ENCODE assay signal across 7 cellular contexts in genomic region chr5:83721878-83722779, GRCh38. TPM values are rescaled to one million over a fixed set of nuclear protein-coding genes. Genes with fewer than 3 reads are reported as not detected.
A peak's percentile ranks its signal among the peaks of the same experiment; 100 is the strongest.
DNase-seq lines count a peak whose midpoint lies in the region; ATAC-seq and TF ChIP-seq lines count a peak whose summit lies in the region.

No MANE protein-coding gene starts in this region.

- H3K4me2 ChIP-seq in MM.1S (ENCODE audit: low read depth, low read length) (peak overlapping the region; percentile 72), OCI-LY7 (ENCODE audit: low read length) (no peak overlapping the region)

- H3K4me3 ChIP-seq in MM.1S (ENCODE audit: low read length) (peak overlapping the region; percentile 64), OCI-LY7 (ENCODE audit: low read depth, low read length, poor library complexity, severe bottlenecking) (no peak overlapping the region)

- peak; percentile 43 for ATAC-seq in GM21825 (IDR thresholded peaks at IDR 0.05; ENCODE audit: unreplicated experiment)
- ATAC-seq in activated B cell treated with CpG ODN at 0.5 μM for 24 hours (ENCODE audit: low read depth): no peak
- ATAC-seq in natural killer cell: no peak

- no peaks in the 10 kb centered on the region for H3K36me3 ChIP-seq in MM.1S (replicated peaks; ENCODE audit: insufficient read depth, low read length)
- H3K36me3 ChIP-seq in OCI-LY7 (ENCODE audit: insufficient read depth, low read length): no peaks in the 10 kb centered on the region

- H3K4me1 ChIP-seq in MM.1S (ENCODE audit: low read length): peaks cover 7% of the 10 kb centered on the region; the same call in 1 of the 2 replicates
- no peaks in the 10 kb centered on the region for H3K4me1 ChIP-seq in OCI-LY7 (ENCODE audit: insufficient read depth, low read length, poor library complexity, severe bottlenecking)

- no peaks in the 10 kb centered on the region for H3K27me3 ChIP-seq in MM.1S (replicated peaks; ENCODE audit: insufficient read depth, low read length)

- H4K20me1 ChIP-seq in MM.1S (ENCODE audit: insufficient read depth, low read length) (no peaks in the 10 kb centered on the region), OCI-LY7 (ENCODE audit: insufficient read depth, low read length) (no peaks in the 10 kb centered on the region)

- H3K9me3 Mint-ChIP-seq in activated B cell treated with CpG ODN at 0.5 μM for 24 hours (no peaks in the 10 kb centered on the region), natural killer cell (no peaks in the 10 kb centered on the region)

- no peak overlapping the region for H3K27ac ChIP-seq in MM.1S (ENCODE audit: low read length)
- no peak overlapping the region for H3K27ac ChIP-seq in OCI-LY7 (ENCODE audit: low read depth, low read length, poor library complexity, severe bottlenecking)

- CTCF ChIA-PET in activated B cell treated with CpG ODN at 0.5 μM for 24 hours (lab: Charles Lee): interaction anchor here (2.2 kb wide), 1 partner anchor 10 kb away, joined by 8 read pairs; no protein-coding TSS in a partner anchor
- CTCF ChIA-PET in OCI-LY7 (lab: Charles Lee; ENCODE audit: unreplicated experiment): no interaction called here

- intact Hi-C loops in activated B cell treated with CpG ODN at 0.5 μM for 24 hours (cut with micrococcal nuclease): no loop called here
- intact Hi-C loops in natural killer cell (cut with micrococcal nuclease): no loop called here
- intact Hi-C loops in OCI-LY7 (cut with micrococcal nuclease; ENCODE audit: unreplicated experiment): loop anchor here (5.0 kb wide), 1 partner anchor 535 kb away; no protein-coding TSS in a partner anchor

- POLR2A ChIA-PET in activated B cell treated with CpG ODN at 0.5 μM for 24 hours (lab: Charles Lee): no interaction called here
- POLR2A ChIA-PET in OCI-LY7 (lab: Charles Lee): interaction anchor here (0.5 kb wide), 1 partner anchor 751 kb away, joined by 4 read pairs; no protein-coding TSS in a partner anchor

- H3K27me3 Mint-ChIP-seq in activated B cell treated with CpG ODN at 0.5 μM for 24 hours (peaks cover 38% of the 10 kb centered on the region), natural killer cell (ENCODE audit: low read depth in 2 of 2) (peaks cover 39 to 50% of the 10 kb centered on the region in 2 donors)

- DNase-seq in GM03348 (ENCODE audit: low spot score): peak; percentile 89
- DNase-seq in MM.1S: peak; percentile 72
- no peak for DNase-seq in activated B cell treated with CpG ODN at 0.5 μM for 24 hours
- peak; percentile 28 for DNase-seq in fibroblast of the conjunctiva (ENCODE audit: low read depth)
- no peak for DNase-seq in natural killer cell
- no peak for DNase-seq in OCI-LY7 (ENCODE audit: low spot score)

- no TSS peak for BruUV-seq in OCI-LY7 (replicated peaks; lab: Mats Ljungman, UMichigan)

- H3K9me3 ChIP-seq in MM.1S (replicated peaks; ENCODE audit: insufficient read depth, low read length) (no peaks in the 10 kb centered on the region), OCI-LY7 (ENCODE audit: low read length) (no peaks in the 10 kb centered on the region)

- H3K79me2 ChIP-seq in MM.1S (ENCODE audit: low read length) (no peaks in the 10 kb centered on the region), OCI-LY7 (ENCODE audit: insufficient read depth, low read depth, low read length) (no peaks in the 10 kb centered on the region)

- H3K9ac ChIP-seq in MM.1S (ENCODE audit: low read length): peak overlapping the region; percentile 36; the same call in 1 of the 2 replicates

- H2AFZ ChIP-seq in MM.1S (ENCODE audit: low read length): peak overlapping the region; percentile 74
- H2AFZ ChIP-seq in OCI-LY7 (ENCODE audit: low read length): no peak overlapping the region

- H3K4me3 Mint-ChIP-seq in activated B cell treated with CpG ODN at 0.5 μM for 24 hours: peak overlapping the region; percentile 62
- H3K4me3 Mint-ChIP-seq in natural killer cell: peak overlapping the region; percentile 37

- H3K4me1 Mint-ChIP-seq in activated B cell treated with CpG ODN at 0.5 μM for 24 hours (peaks cover 13% of the 10 kb centered on the region), natural killer cell (peaks cover 0 to 8% of the 10 kb centered on the region in 2 donors)

- TF ChIP-seq CTCF in MM.1S (IDR thresholded peaks at IDR 0.05; ENCODE audit: low read length) (peak; percentile 62), activated B cell treated with CpG ODN at 0.5 μM for 24 hours (IDR thresholded peaks at IDR 0.05) (no peak), natural killer cell (IDR thresholded peaks at IDR 0.05) (no peak), OCI-LY7 (conservative IDR thresholded peaks at IDR 0.05; ENCODE audit: low read length) (no peak)

- H3K27ac Mint-ChIP-seq in activated B cell treated with CpG ODN at 0.5 μM for 24 hours (no peak overlapping the region), natural killer cell (no peak overlapping the region)

- H3K36me3 Mint-ChIP-seq in activated B cell treated with CpG ODN at 0.5 μM for 24 hours (ENCODE audit: low read depth) (no peaks in the 10 kb centered on the region), natural killer cell (no peaks in the 10 kb centered on the region)

- no peaks in the 10 kb centered on the region for H3F3A ChIP-seq in MM.1S (ENCODE audit: insufficient read depth, low read length)

- H3K9me2 ChIP-seq in MM.1S (replicated peaks; ENCODE audit: insufficient read depth, low read length) (no peaks in the 10 kb centered on the region), OCI-LY7 (ENCODE audit: insufficient read depth, low read length) (no peaks in the 10 kb centered on the region)

RNA-seq across cellular contexts. Expression of gene HAPLN1, which starts 1.5 kb away (rescaled TPM):
- not detected in 2 replicates for total RNA-seq in activated B cell treated with CpG ODN at 0.5 μM for 24 hours
- total RNA-seq in natural killer cell: not detected
- total RNA-seq in OCI-LY7 (2014; rRNA removed; shearing (Covaris generic)): not detected in 2 replicates
- total RNA-seq in OCI-LY7 (2022): not detected in 2 replicates

Comparison
In these comparisons a context has a peak if more than half of its experiments do, and no peak if none do; other contexts are left out.
1. DNase-seq: peak in GM03348 (single experiment), MM.1S (single experiment) and fibroblast of the conjunctiva (single experiment); none in activated B cell treated with CpG ODN at 0.5 μM for 24 hours (single experiment), natural killer cell (single experiment) and OCI-LY7 (single experiment).